In the genomic region with DNA sequence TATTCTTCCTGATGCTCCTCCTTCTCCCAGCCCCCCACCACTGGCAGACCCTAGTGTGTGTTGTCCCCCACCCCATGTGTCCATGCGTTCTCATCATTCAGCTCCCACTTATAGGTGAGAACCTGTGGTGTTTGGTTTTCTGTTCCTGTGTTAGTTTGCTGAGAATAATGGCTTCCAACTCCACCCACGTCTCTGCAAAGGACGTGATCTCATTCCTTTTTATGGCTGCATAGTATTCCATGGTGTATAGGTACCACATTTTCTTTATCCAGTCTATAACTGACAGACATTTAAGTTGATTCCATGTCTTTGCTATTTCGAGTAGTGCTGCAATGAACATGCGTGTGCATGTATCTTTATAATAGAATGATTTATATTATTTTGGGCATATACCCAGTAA, we compare ENCODE assay signal across 11 cellular contexts. TPM values are rescaled to one million over a fixed set of nuclear protein-coding genes. Genes with fewer than 3 reads are reported as not detected.
"Had no signal": no experiment of that assay in that cellular context is flagged by ENCODE, and none has a peak within 500 bp of the region (broad histone marks: within the 10 kb centered on the region; RNA-seq: fewer than 3 reads in every experiment).

No MANE protein-coding gene starts in this region.

RNA-seq across cellular contexts. Expression of a gene that starts 12.2 kb away (rescaled TPM):
- total RNA-seq: neural crest cell, occipital lobe, osteocyte, pulmonary artery endothelial cell, right atrium auricular region, sigmoid colon, smooth muscle cell had no signal
- polyA plus RNA-seq: naive thymus-derived CD4-positive, alpha-beta T cell; neural cell; smooth muscle cell had no signal

RNA-seq across cellular contexts. Expression of a gene that starts 55.2 kb away (rescaled TPM):
- total RNA-seq: naive thymus-derived CD8-positive, alpha-beta T cell; neural crest cell; osteocyte; progenitor cell of endocrine pancreas; pulmonary artery endothelial cell had no signal
- polyA plus RNA-seq: naive thymus-derived CD4-positive, alpha-beta T cell; naive thymus-derived CD8-positive, alpha-beta T cell; neural cell had no signal
